ENCODE assay signal across 7 cellular contexts in the genomic region with DNA sequence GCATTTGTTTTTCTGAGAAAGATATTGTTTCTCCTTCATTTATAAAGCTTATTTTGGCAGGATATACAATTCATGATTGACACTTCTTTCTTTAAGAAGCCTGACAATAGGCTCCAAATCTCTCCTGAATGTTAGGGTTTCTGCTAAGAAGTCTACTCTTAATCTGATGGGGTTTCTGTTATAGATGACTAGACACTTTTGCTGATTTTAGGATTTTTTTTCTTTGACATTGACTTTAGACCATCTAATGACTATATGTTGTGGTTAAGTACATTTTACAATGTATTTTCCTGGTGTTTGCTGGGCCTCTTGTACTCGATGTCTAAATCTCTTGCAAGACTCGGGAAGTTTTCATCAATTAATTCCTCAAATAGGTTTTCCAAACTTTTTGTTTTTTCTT.
"Had no signal": no experiment of that assay in that cellular context is flagged by ENCODE, and none has a peak within 500 bp of the region (broad histone marks: within the 10 kb centered on the region; RNA-seq: fewer than 3 reads in every experiment).

No MANE protein-coding gene starts in this region.

- FAIRE-seq: HTR-8/SVneo had no signal

- H3K9ac ChIP-seq: KMS-11 had no signal

- DNase-seq: Karpas-422, Kasumi-1, KBM-7, KG1 had no signal

- H3K27ac ChIP-seq: HL-60, KMS-11 had no signal

- H3K4me2 ChIP-seq: KMS-11 had no signal
